Comparison of ENCODE assay signal across 10 cellular contexts in genomic region chr12:4810219-4810671, GRCh38.
DNase-seq lines count a peak whose midpoint lies in the region; ATAC-seq and TF ChIP-seq lines count a peak whose summit lies in the region.
"Had no signal": no experiment of that assay in that cellular context is flagged by ENCODE, and none has a peak within 500 bp of the region (broad histone marks: within the 10 kb centered on the region; RNA-seq: fewer than 3 reads in every experiment).

No MANE protein-coding gene starts in this region.

- H3K27ac Mint-ChIP-seq in chondrocyte (ENCODE audit: unreplicated experiment), result no peak overlapping the region
- no peak overlapping the region for H3K27ac Mint-ChIP-seq in nephron

- H2AFZ ChIP-seq in MM.1S (ENCODE audit: low read length), result no peak overlapping the region

- TF ChIP-seq CTCF in left ventricle myocardium inferior (IDR thresholded peaks at IDR 0.05; ENCODE audit: borderline replicate concordance) (no peak), chondrocyte (IDR thresholded peaks at IDR 0.05) (no peak), nephron (IDR thresholded peaks at IDR 0.05; ENCODE audit: unreplicated experiment in 3 of 3) (no peak), MM.1S (IDR thresholded peaks at IDR 0.05; ENCODE audit: low read length) (no peak)

- no peak for ATAC-seq in left cardiac atrium

- H3K27ac ChIP-seq in left ventricle myocardium inferior (replicated peaks) (no peak overlapping the region), MM.1S (ENCODE audit: low read length) (no peak overlapping the region)
- H3K27ac ChIP-seq: WERI-Rb-1 had no signal

- H3K9me3 ChIP-seq in left ventricle myocardium inferior (replicated peaks) (no peaks in the 10 kb centered on the region), MM.1S (replicated peaks; ENCODE audit: insufficient read depth, low read length) (no peaks in the 10 kb centered on the region)

- H3K4me3 Mint-ChIP-seq in chondrocyte (ENCODE audit: unreplicated experiment) (peak overlapping the region; percentile 68), nephron (peak overlapping the region; percentile 72 to 86 (median 80))

- no peak overlapping the region for H3K4me2 ChIP-seq in MM.1S (ENCODE audit: low read depth, low read length)

- H3K36me3 ChIP-seq in left ventricle myocardium inferior (no peaks in the 10 kb centered on the region), MM.1S (replicated peaks; ENCODE audit: insufficient read depth, low read length) (no peaks in the 10 kb centered on the region)
- H3K36me3 ChIP-seq: WERI-Rb-1 had no signal

- H3K27me3 ChIP-seq in left ventricle myocardium inferior (ENCODE audit: low read depth) (peaks cover 78% of the 10 kb centered on the region), MM.1S (replicated peaks; ENCODE audit: insufficient read depth, low read length) (no peaks in the 10 kb centered on the region)

- H3K36me3 Mint-ChIP-seq in chondrocyte (ENCODE audit: low read depth) (no peaks in the 10 kb centered on the region), nephron (ENCODE audit: low read depth) (peaks cover 10% of the 10 kb centered on the region)

- intact Hi-C loops in left ventricle myocardium inferior (cut with micrococcal nuclease) (no loop called here), left cardiac atrium (cut with DNase I) (no loop called here)

- H3K4me3 ChIP-seq in left ventricle myocardium inferior (peak overlapping the region; percentile 68), MM.1S (ENCODE audit: low read length) (no peak overlapping the region)

- no peaks in the 10 kb centered on the region for H3K9me3 Mint-ChIP-seq in chondrocyte (ENCODE audit: low read depth)
- no peaks in the 10 kb centered on the region for H3K9me3 Mint-ChIP-seq in nephron

- H3K9me2 ChIP-seq in MM.1S (replicated peaks; ENCODE audit: insufficient read depth, low read length), result no peaks in the 10 kb centered on the region

- H3K9ac ChIP-seq in MM.1S (ENCODE audit: low read length), result no peak overlapping the region

- H3K27me3 Mint-ChIP-seq in chondrocyte (ENCODE audit: low read depth), result peaks cover 30% of the 10 kb centered on the region
- peaks cover 91% of the 10 kb centered on the region for H3K27me3 Mint-ChIP-seq in nephron (ENCODE audit: low read depth)

- DNase-seq in left ventricle myocardium inferior (no peak), left cardiac atrium (no peak), chondrocyte (ENCODE audit: low spot score) (no peak), MM.1S (no peak), activated gamma-delta T cell treated with Interleukin-2 at 50 U/mL for 16 hours (no peak), NCI-H2196 treated with DMSO at 0.1 percent for 48 hours (lab: John Stamatoyannopoulos, UW; ENCODE audit: unreplicated experiment) (no peak), hippocampal formation (lab: John Stamatoyannopoulos, UW) (no peak)
- DNase-seq: mesenchymal stem cell, WERI-Rb-1 had no signal

- H3F3A ChIP-seq in MM.1S (ENCODE audit: insufficient read depth, low read length), result no peaks in the 10 kb centered on the region

- H3K4me1 Mint-ChIP-seq in chondrocyte (ENCODE audit: low read depth) (peaks cover 8% of the 10 kb centered on the region), nephron (peaks cover 13% of the 10 kb centered on the region)

- H4K20me1 ChIP-seq in MM.1S (ENCODE audit: insufficient read depth, low read length), result no peaks in the 10 kb centered on the region

- no peaks in the 10 kb centered on the region for H3K79me2 ChIP-seq in MM.1S (ENCODE audit: low read length)

- H3K4me1 ChIP-seq in left ventricle myocardium inferior (peaks cover 16% of the 10 kb centered on the region), MM.1S (ENCODE audit: low read length) (no peaks in the 10 kb centered on the region)
